22 cellular contexts compared by ENCODE assay signal in the genomic region with DNA sequence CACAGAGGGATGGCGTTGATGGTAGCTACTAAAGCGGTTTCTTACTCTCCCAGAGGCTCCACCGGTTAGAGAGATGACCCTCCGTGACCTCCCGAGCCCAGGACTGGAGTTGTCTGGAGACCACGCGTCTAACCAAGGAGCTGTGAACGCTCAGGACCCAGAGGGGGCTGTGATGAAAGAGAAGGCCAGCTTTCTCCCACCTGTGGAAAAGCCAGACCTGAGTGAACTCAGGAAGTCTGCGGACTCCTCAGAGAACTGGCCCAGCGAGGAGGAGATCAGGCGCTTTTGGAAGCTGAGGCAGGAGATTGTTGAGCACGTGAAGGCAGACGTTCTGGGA.
"Had no signal": no experiment of that assay in that cellular context is flagged by ENCODE, and none has a peak within 500 bp of the region (broad histone marks: within the 10 kb centered on the region; RNA-seq: fewer than 3 reads in every experiment).

No MANE protein-coding gene starts in this region.

- H3K4me3 Mint-ChIP-seq: memory B cell; naive thymus-derived CD4-positive, alpha-beta T cell; nephron; neural progenitor cell; stimulated activated naive B cell treated with anti-CD40 and anti-IgM and Interleukin-4, amounts not matched to agents 10 μg/mL and 1 μg/mL and 100 μg/mL, for 72 hours had no signal

- ATAC-seq: left lobe of liver; left ventricle myocardium superior; mucosa of descending colon; naive thymus-derived CD4-positive, alpha-beta T cell; stimulated activated naive CD8-positive, alpha-beta T cell treated with anti-CD3 and anti-CD28 coated beads, Interleukin-15, Interleukin-2, amounts not matched to agents 100 U/mL and 50 U/mL, for 24 hours had no signal

- H3K27ac Mint-ChIP-seq: nephron; stimulated activated naive B cell treated with anti-CD40 and anti-IgM and Interleukin-4, amounts not matched to agents 10 μg/mL and 1 μg/mL and 100 μg/mL, for 72 hours had no signal

- H3K27me3 Mint-ChIP-seq: memory B cell; naive thymus-derived CD4-positive, alpha-beta T cell; stimulated activated naive B cell treated with anti-CD40 and anti-IgM and Interleukin-4, amounts not matched to agents 10 μg/mL and 1 μg/mL and 100 μg/mL, for 72 hours had no signal

- H3K4me1 Mint-ChIP-seq: nephron had no signal

- DNase-seq: heart right ventricle; islet precursor cell; left ventricle myocardium superior; midbrain; naive thymus-derived CD4-positive, alpha-beta T cell; retina; stimulated activated CD4-positive, alpha-beta T cell treated with anti-CD3 and anti-CD28 coated beads, Interleukin-1b, Interleukin-23, amount 100 ng/mL, for 48 hours; stimulated activated CD4-positive, alpha-beta T cell treated with anti-CD3 and anti-CD28 coated beads, Interleukin-2, amount 100 ng/mL, for 48 hours; stimulated activated CD4-positive, alpha-beta T cell treated with anti-CD3 and anti-CD28 coated beads, Interleukin-4, amount 100 ng/mL, for 4 hours; stimulated activated CD8-positive, alpha-beta memory T cell treated with anti-CD3 and anti-CD28 coated beads, Interleukin-4, amount 100 ng/mL, for 48 hours; stimulated activated naive B cell treated with anti-CD40 and anti-IgM and Interleukin-4, amounts not matched to agents 10 μg/mL and 1 μg/mL and 100 μg/mL, for 72 hours; stimulated activated naive CD8-positive, alpha-beta T cell treated with anti-CD3 and anti-CD28 coated beads, Interleukin-15, Interleukin-2, amounts not matched to agents 100 U/mL and 50 U/mL, for 24 hours; stomach; testis; thyroid gland; transverse colon; upper lobe of left lung had no signal

- H3K9me3 Mint-ChIP-seq: memory B cell; naive thymus-derived CD4-positive, alpha-beta T cell; nephron; neural progenitor cell; stimulated activated naive B cell treated with anti-CD40 and anti-IgM and Interleukin-4, amounts not matched to agents 10 μg/mL and 1 μg/mL and 100 μg/mL, for 72 hours had no signal
